ENCODE assay signal across 39 cellular contexts in genomic region chr3:122231781-122232180, GRCh38. TPM values are rescaled to one million over a fixed set of nuclear protein-coding genes. Genes with fewer than 3 reads are reported as not detected.
"Had no signal": no experiment of that assay in that cellular context is flagged by ENCODE, and none has a peak within 500 bp of the region (broad histone marks: within the 10 kb centered on the region; RNA-seq: fewer than 3 reads in every experiment).

No MANE protein-coding gene starts in this region.

- H3K36me3 Mint-ChIP-seq: activated CD4-positive, alpha-beta memory T cell treated with anti-CD3 and anti-CD28 coated beads for 36 hours; activated CD8-positive, alpha-beta memory T cell treated with anti-CD3 and anti-CD28 coated beads, Interleukin-2, amount 10 ng/mL, durations not matched to agents 7 days and 5 days; activated naive CD4-positive, alpha-beta T cell treated with anti-CD3 and anti-CD28 coated beads, Interleukin-2, amount 10 ng/mL, durations not matched to agents 7 days and 5 days; activated naive CD4-positive, alpha-beta T cell treated with anti-CD3 and anti-CD28 coated beads, Interleukin-2, amount 50 U/mL, for 72 hours; activated naive CD8-positive, alpha-beta T cell treated with anti-CD3 and anti-CD28 coated beads, Interleukin-2, amount 10 ng/mL, durations not matched to agents 7 days and 5 days had no signal

- H3K4me3 Mint-ChIP-seq: activated CD4-positive, alpha-beta memory T cell treated with anti-CD3 and anti-CD28 coated beads for 36 hours; activated CD4-positive, alpha-beta T cell treated with anti-CD3 and anti-CD28 coated beads for 36 hours; activated CD4-positive, alpha-beta T cell treated with anti-CD3 and anti-CD28 coated beads, Interleukin-2, amount 10 ng/mL, durations not matched to agents 24 days and 14 days; activated CD8-positive, alpha-beta memory T cell treated with anti-CD3 and anti-CD28 coated beads, Interleukin-2, amount 10 ng/mL, durations not matched to agents 7 days and 5 days; activated CD8-positive, alpha-beta T cell treated with anti-CD3 and anti-CD28 coated beads, Interleukin-2, amount 10 ng/mL, durations not matched to agents 7 days and 5 days; activated naive CD4-positive, alpha-beta T cell treated with anti-CD3 and anti-CD28 coated beads, Interleukin-2, amount 10 ng/mL, durations not matched to agents 7 days and 5 days; activated naive CD8-positive, alpha-beta T cell treated with anti-CD3 and anti-CD28 coated beads, Interleukin-2, amount 10 ng/mL, durations not matched to agents 7 days and 5 days; activated T-helper 1 cell treated with anti-CD3 and anti-CD28 coated beads, Interleukin-12 subunit alpha, Interleukin-12 subunit beta, Interleukin-2, Interleukin-4 antibody, amounts not matched to agents 30 ng/mL and 10 ng/mL and 1 ng/mL, durations not matched to agents 14 hours and 24 hours and 36 hours had no signal

- DNase-seq: activated CD4-positive, alpha-beta T cell treated with anti-CD3 and anti-CD28 coated beads, Interleukin-2, amount 10 ng/mL, durations not matched to agents 24 days and 14 days; activated CD4-positive, CD25-positive, alpha-beta regulatory T cell; activated CD4-positive, CD25-positive, alpha-beta regulatory T cell treated with anti-CD3 and anti-CD28 coated beads, Interleukin-2, amount 50 U/mL, for 72 hours; activated CD8-positive, alpha-beta memory T cell treated with anti-CD3 and anti-CD28 coated beads, Interleukin-2, amount 10 ng/mL, durations not matched to agents 7 days and 5 days; activated CD8-positive, alpha-beta memory T cell treated with anti-CD3 and anti-CD28 coated beads, Interleukin-2, amount 50 U/mL, for 4 hours; activated CD8-positive, alpha-beta T cell treated with anti-CD3 and anti-CD28 coated beads, Interleukin-2, amount 10 ng/mL, durations not matched to agents 7 days and 5 days; activated gamma-delta T cell; activated naive CD4-positive, alpha-beta T cell; activated naive CD4-positive, alpha-beta T cell treated with anti-CD3 and anti-CD28 coated beads, Interleukin-2, amount 10 ng/mL, durations not matched to agents 7 days and 5 days; activated naive CD8-positive, alpha-beta T cell treated with anti-CD3 and anti-CD28 coated beads, Interleukin-2, amount 10 ng/mL, durations not matched to agents 7 days and 5 days; activated T-cell treated with anti-CD3 and anti-CD28 coated beads, Interleukin-2, amount 50 U/mL, for 1 hour; activated T-cell treated with anti-CD3 and anti-CD28 coated beads, Interleukin-2, amount 50 U/mL, for 48 hours; amniotic stem cell; anterior cingulate cortex; brain microvascular endothelial cell; caudate nucleus; cortex of kidney; effector CD8-positive, alpha-beta T cell; esophagus squamous epithelium; foreskin melanocyte; heart right ventricle; T-helper 1 cell; T-helper 2 cell had no signal

- H3K9me3 Mint-ChIP-seq: activated CD4-positive, alpha-beta memory T cell treated with anti-CD3 and anti-CD28 coated beads for 36 hours; activated CD4-positive, alpha-beta T cell treated with anti-CD3 and anti-CD28 coated beads, Interleukin-2, amount 10 ng/mL, durations not matched to agents 24 days and 14 days; activated naive CD4-positive, alpha-beta T cell treated with anti-CD3 and anti-CD28 coated beads, Interleukin-2, amount 10 ng/mL, durations not matched to agents 7 days and 5 days; activated naive CD4-positive, alpha-beta T cell treated with anti-CD3 and anti-CD28 coated beads, Interleukin-2, amount 50 U/mL, for 72 hours; activated naive CD8-positive, alpha-beta T cell treated with anti-CD3 and anti-CD28 coated beads, Interleukin-2, amount 10 ng/mL, durations not matched to agents 7 days and 5 days; activated T-helper 1 cell treated with anti-CD3 and anti-CD28 coated beads, Interleukin-12 subunit alpha, Interleukin-12 subunit beta, Interleukin-2, Interleukin-4 antibody, amounts not matched to agents 30 ng/mL and 10 ng/mL and 1 ng/mL, durations not matched to agents 14 hours and 24 hours and 36 hours had no signal

- H3K27me3 ChIP-seq: brain microvascular endothelial cell, esophagus squamous epithelium had no signal

- H3K4me3 ChIP-seq: esophagus squamous epithelium, gastroesophageal sphincter, heart right ventricle had no signal

- H3K27ac Mint-ChIP-seq: activated CD4-positive, alpha-beta memory T cell treated with anti-CD3 and anti-CD28 coated beads for 36 hours; activated CD4-positive, alpha-beta T cell treated with anti-CD3 and anti-CD28 coated beads for 36 hours; activated CD4-positive, alpha-beta T cell treated with anti-CD3 and anti-CD28 coated beads, Interleukin-2, amount 10 ng/mL, durations not matched to agents 24 days and 14 days; activated CD8-positive, alpha-beta memory T cell treated with anti-CD3 and anti-CD28 coated beads, Interleukin-2, amount 10 ng/mL, durations not matched to agents 7 days and 5 days; activated CD8-positive, alpha-beta T cell treated with anti-CD3 and anti-CD28 coated beads, Interleukin-2, amount 10 ng/mL, durations not matched to agents 7 days and 5 days; activated naive CD4-positive, alpha-beta T cell treated with anti-CD3 and anti-CD28 coated beads, Interleukin-2, amount 10 ng/mL, durations not matched to agents 7 days and 5 days; activated naive CD4-positive, alpha-beta T cell treated with anti-CD3 and anti-CD28 coated beads, Interleukin-2, amount 50 U/mL, for 72 hours; activated naive CD8-positive, alpha-beta T cell treated with anti-CD3 and anti-CD28 coated beads, Interleukin-2, amount 10 ng/mL, durations not matched to agents 7 days and 5 days; activated T-helper 1 cell treated with anti-CD3 and anti-CD28 coated beads, Interleukin-12 subunit alpha, Interleukin-12 subunit beta, Interleukin-2, Interleukin-4 antibody, amounts not matched to agents 30 ng/mL and 10 ng/mL and 1 ng/mL, durations not matched to agents 14 hours and 24 hours and 36 hours had no signal

- H3K9me3 ChIP-seq: esophagus squamous epithelium, gastroesophageal sphincter, heart right ventricle had no signal

- H3K27ac ChIP-seq: brain microvascular endothelial cell, epithelial cell of prostate, esophagus squamous epithelium, gastroesophageal sphincter, heart right ventricle had no signal

- H3K36me3 ChIP-seq: brain microvascular endothelial cell, esophagus squamous epithelium, gastroesophageal sphincter, heart right ventricle had no signal

- H3K4me1 ChIP-seq: esophagus squamous epithelium, gastroesophageal sphincter had no signal

- ATAC-seq: activated CD8-positive, alpha-beta memory T cell treated with anti-CD3 and anti-CD28 coated beads, Interleukin-2, amount 10 ng/mL, durations not matched to agents 7 days and 5 days; activated CD8-positive, alpha-beta T cell treated with anti-CD3 and anti-CD28 coated beads, Interleukin-2, amount 10 ng/mL, durations not matched to agents 7 days and 5 days; gastroesophageal sphincter; heart right ventricle had no signal

RNA-seq across cellular contexts. Expression of gene CASR, which starts 48.3 kb away (rescaled TPM):
- total RNA-seq: activated CD4-positive, alpha-beta T cell treated with anti-CD3 and anti-CD28 coated beads, Interleukin-2, amount 10 ng/mL, durations not matched to agents 24 days and 14 days; activated CD8-positive, alpha-beta memory T cell treated with anti-CD3 and anti-CD28 coated beads for 36 hours; activated CD8-positive, alpha-beta memory T cell treated with anti-CD3 and anti-CD28 coated beads, Interleukin-2, amount 10 ng/mL, durations not matched to agents 7 days and 5 days; activated CD8-positive, alpha-beta T cell treated with anti-CD3 and anti-CD28 coated beads, Interleukin-2, amount 10 ng/mL, durations not matched to agents 7 days and 5 days; activated naive CD4-positive, alpha-beta T cell treated with anti-CD3 and anti-CD28 coated beads, Interleukin-2, amount 50 U/mL, for 72 hours; activated naive CD8-positive, alpha-beta T cell treated with anti-CD3 and anti-CD28 coated beads, Interleukin-2, amount 10 ng/mL, durations not matched to agents 7 days and 5 days; activated T-helper 1 cell treated with anti-CD3 and anti-CD28 coated beads, Interleukin-12 subunit alpha, Interleukin-12 subunit beta, Interleukin-2, Interleukin-4 antibody, amounts not matched to agents 30 ng/mL and 10 ng/mL and 1 ng/mL, durations not matched to agents 14 hours and 24 hours and 36 hours; astrocyte; bronchial epithelial cell; chondrocyte; dermis microvascular lymphatic vessel endothelial cell; endothelial cell of umbilical vein; fibroblast of villous mesenchyme; glomerular endothelial cell; heart right ventricle had no signal
- polyA plus RNA-seq: endothelial cell of umbilical vein, esophagus, fibroblast of lung, heart right ventricle had no signal
